2 cellular contexts compared by ENCODE assay signal in genomic region chrX:46927718-46928117, GRCh38.
A peak's percentile ranks its signal among the peaks of the same experiment; 100 is the strongest.
TF ChIP-seq lines count a peak whose summit lies in the region.

No MANE protein-coding gene starts in this region.

TF ChIP-seq in HEK293, 187 proteins besides CTCF, POLR2A, EP300 and RAD21:
- TF ChIP-seq, protein P1, sequence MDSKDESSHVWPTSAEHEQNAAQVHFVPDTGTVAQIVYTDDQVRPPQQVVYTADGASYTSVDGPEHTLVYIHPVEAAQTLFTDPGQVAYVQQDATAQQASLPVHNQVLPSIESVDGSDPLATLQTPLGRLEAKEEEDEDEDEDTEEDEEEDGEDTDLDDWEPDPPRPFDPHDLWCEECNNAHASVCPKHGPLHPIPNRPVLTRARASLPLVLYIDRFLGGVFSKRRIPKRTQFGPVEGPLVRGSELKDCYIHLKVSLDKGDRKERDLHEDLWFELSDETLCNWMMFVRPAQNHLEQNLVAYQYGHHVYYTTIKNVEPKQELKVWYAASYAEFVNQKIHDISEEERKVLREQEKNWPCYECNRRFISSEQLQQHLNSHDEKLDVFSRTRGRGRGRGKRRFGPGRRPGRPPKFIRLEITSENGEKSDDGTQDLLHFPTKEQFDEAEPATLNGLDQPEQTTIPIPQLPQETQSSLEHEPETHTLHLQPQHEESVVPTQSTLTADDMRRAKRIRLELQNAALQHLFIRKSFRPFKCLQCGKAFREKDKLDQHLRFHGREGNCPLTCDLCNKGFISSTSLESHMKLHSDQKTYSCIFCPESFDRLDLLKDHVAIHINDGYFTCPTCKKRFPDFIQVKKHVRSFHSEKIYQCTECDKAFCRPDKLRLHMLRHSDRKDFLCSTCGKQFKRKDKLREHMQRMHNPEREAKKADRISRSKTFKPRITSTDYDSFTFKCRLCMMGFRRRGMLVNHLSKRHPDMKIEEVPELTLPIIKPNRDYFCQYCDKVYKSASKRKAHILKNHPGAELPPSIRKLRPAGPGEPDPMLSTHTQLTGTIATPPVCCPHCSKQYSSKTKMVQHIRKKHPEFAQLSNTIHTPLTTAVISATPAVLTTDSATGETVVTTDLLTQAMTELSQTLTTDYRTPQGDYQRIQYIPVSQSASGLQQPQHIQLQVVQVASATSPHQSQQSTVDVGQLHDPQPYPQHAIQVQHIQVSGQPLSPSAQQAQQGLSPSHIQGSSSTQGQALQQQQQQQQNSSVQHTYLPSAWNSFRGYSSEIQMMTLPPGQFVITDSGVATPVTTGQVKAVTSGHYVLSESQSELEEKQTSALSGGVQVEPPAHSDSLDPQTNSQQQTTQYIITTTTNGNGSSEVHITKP (tag by site-specific recombination; IDR thresholded peaks at IDR 0.05): peak; percentile 74
- TF ChIP-seq GLIS1 (tag by site-specific recombination; IDR thresholded peaks at IDR 0.05) (no peak), ZNF555 (tag by site-specific recombination; conservative IDR thresholded peaks at IDR 0.05) (no peak), SP3 (tag by site-specific recombination; IDR thresholded peaks at IDR 0.05) (no peak), ZFP37 (tag by site-specific recombination; IDR thresholded peaks at IDR 0.05) (no peak)

TF ChIP-seq in WTC11, 78 proteins besides CTCF, POLR2A, EP300 and RAD21 (continued from another document):
- TF ChIP-seq ERG (CRISPR knock-in tag; IDR thresholded peaks at IDR 0.05): no peak
